Comparison of ENCODE assay signal across 8 cellular contexts in genomic region chr5:163544041-163544440, GRCh38.
"Had no signal": no experiment of that assay in that cellular context is flagged by ENCODE, and none has a peak within 500 bp of the region (broad histone marks: within the 10 kb centered on the region; RNA-seq: fewer than 3 reads in every experiment).

No MANE protein-coding gene starts in this region.

- ATAC-seq: HCT116, K562 had no signal

- H3K27ac Mint-ChIP-seq: HFFc6 had no signal

- DNase-seq: GOT3, H7, HFFc6, IMR-90 had no signal

- H3K4me3 Mint-ChIP-seq: HFFc6 had no signal

- H3K27ac ChIP-seq: HL-60 had no signal

- H3K4me1 ChIP-seq: HAP-1 had no signal

- H3K9me3 Mint-ChIP-seq: HFFc6 had no signal

- H3K9me3 ChIP-seq: HAP-1 had no signal

- H3K36me3 ChIP-seq: HAP-1 had no signal

- H3K4me3 ChIP-seq: HAP-1, K562 had no signal
